Comparison of ENCODE assay signal across 9 cellular contexts in genomic region chr6:153024401-153025017, GRCh38. TPM values are rescaled to one million over a fixed set of nuclear protein-coding genes. Genes with fewer than 3 reads are reported as not detected.
DNase-seq lines count a peak whose midpoint lies in the region; ATAC-seq and TF ChIP-seq lines count a peak whose summit lies in the region.
"Had no signal": no experiment of that assay in that cellular context is flagged by ENCODE, and none has a peak within 500 bp of the region (broad histone marks: within the 10 kb centered on the region; RNA-seq: fewer than 3 reads in every experiment).

No MANE protein-coding gene starts in this region.

- no peak overlapping the region for H3K4me2 ChIP-seq in OCI-LY3 (ENCODE audit: low read length)

- no peaks in the 10 kb centered on the region for H3K9me3 ChIP-seq in OCI-LY3 (ENCODE audit: insufficient read depth, low read length)

- DNase-seq in GM12865 (ENCODE audit: low read depth) (peak; percentile 78), HL-60 (ENCODE audit: low read depth in 1 of 2, low spot score in 1 of 2) (peak in 1 of 2 experiments; percentile 56), foreskin fibroblast (peak; percentile 30 to 74), omental fat pad (ENCODE audit: low spot score) (no peak), GOT3 (lab: John Stamatoyannopoulos, UW) (no peak)
- peak; percentile 43 to 48 for DNase-seq in activated T-cell treated with anti-CD3 and anti-CD28 coated beads, Interleukin-2, amount 50 U/mL, for 48 hours

- H3K27me3 ChIP-seq in HL-60 (ENCODE audit: insufficient read depth, poor library complexity, severe bottlenecking): peaks cover 4% of the 10 kb centered on the region
- no peaks in the 10 kb centered on the region for H3K27me3 ChIP-seq in OCI-LY3 (ENCODE audit: low read depth, low read length)

- no peaks in the 10 kb centered on the region for H3K4me1 ChIP-seq in OCI-LY3 (ENCODE audit: low read length)

- H3K4me3 ChIP-seq in GM12865 (ENCODE audit: low read depth, low read length) (no peak overlapping the region), HL-60 (replicated peaks; ENCODE audit: insufficient read depth, low read length) (no peak overlapping the region), OCI-LY3 (ENCODE audit: low read length) (no peak overlapping the region), foreskin fibroblast (ENCODE audit: low read depth in 1 of 2, low read length in 2 of 2) (no peak overlapping the region)

- H2AFZ ChIP-seq in OCI-LY3 (ENCODE audit: low read depth, low read length): no peak overlapping the region

- TF ChIP-seq CTCF in GM12865 (IDR thresholded peaks at IDR 0.05; ENCODE audit: insufficient read depth, low read depth, low read length, missing control alignments): peak; percentile 74
- peak; percentile 89 for TF ChIP-seq CTCF in HL-60 (IDR thresholded peaks at IDR 0.05; ENCODE audit: insufficient read depth, low read length)
- TF ChIP-seq CTCF in OCI-LY3 (IDR thresholded peaks at IDR 0.05; ENCODE audit: low read depth, low read length): peak; percentile 65
- TF ChIP-seq CTCF in foreskin fibroblast (IDR thresholded peaks at IDR 0.05; ENCODE audit: low read depth, low read length): peak; percentile 74
- TF ChIP-seq CTCF in omental fat pad (IDR thresholded peaks at IDR 0.05): no peak

- no peak overlapping the region for H3K9ac ChIP-seq in OCI-LY3 (ENCODE audit: low read length)

- no peaks in the 10 kb centered on the region for H4K20me1 ChIP-seq in OCI-LY3 (ENCODE audit: insufficient read depth, low read length)

- ATAC-seq in GM21529 (IDR thresholded peaks at IDR 0.05; ENCODE audit: unreplicated experiment) (peak; percentile 99), omental fat pad (ENCODE audit: low FRiP score) (peak; percentile 93)

- H3K27ac ChIP-seq in HL-60 (replicated peaks) (no peak overlapping the region), OCI-LY3 (ENCODE audit: low read length) (no peak overlapping the region)
- H3K27ac ChIP-seq: epithelial cell of prostate had no signal

- H3K79me2 ChIP-seq in OCI-LY3 (ENCODE audit: low read length): no peaks in the 10 kb centered on the region

- H3K36me3 ChIP-seq in OCI-LY3 (replicated peaks; ENCODE audit: low read depth, low read length): no peaks in the 10 kb centered on the region

RNA-seq across cellular contexts. Expression of gene MTRF1L, which starts 22.0 kb away (rescaled TPM):
- 10 to 100 TPM; 18.0 to 30.9 (median 22.5) TPM for total RNA-seq in omental fat pad

RNA-seq across cellular contexts. Expression of gene FBXO5, which starts 41.7 kb away (rescaled TPM):
- 1 to 10 TPM; 2.6 to 7.2 (median 4.8) TPM for total RNA-seq in omental fat pad

Comparison
In these comparisons a context has a peak if more than half of its experiments do, and no peak if none do; other contexts are left out.
1. DNase-seq: peak in GM12865 (single experiment), activated T-cell treated with anti-CD3 and anti-CD28 coated beads, Interleukin-2, amount 50 U/mL, for 48 hours (2 of 2) and foreskin fibroblast (2 of 2); none in omental fat pad (single experiment) and GOT3 (single experiment).
2. CTCF ChIP-seq: peak in GM12865 (single experiment), HL-60 (single experiment), OCI-LY3 (single experiment) and foreskin fibroblast (single experiment); none in omental fat pad (0 of 3).